Comparison of ENCODE assay signal across 8 cellular contexts in genomic region chr4:10117424-10118354, GRCh38. TPM values are rescaled to one million over a fixed set of nuclear protein-coding genes. Genes with fewer than 3 reads are reported as not detected.
DNase-seq lines count a peak whose midpoint lies in the region; ATAC-seq and TF ChIP-seq lines count a peak whose summit lies in the region.

No MANE protein-coding gene starts in this region.

- peaks cover 48% of the 10 kb centered on the region for H3K4me1 Mint-ChIP-seq in activated CD4-positive, alpha-beta memory T cell treated with anti-CD3 and anti-CD28 coated beads, Interleukin-2, amount 10 ng/mL, durations not matched to agents 7 days and 5 days

- peak overlapping the region; percentile 89 for H3K4me3 Mint-ChIP-seq in activated CD4-positive, alpha-beta memory T cell treated with anti-CD3 and anti-CD28 coated beads, Interleukin-2, amount 10 ng/mL, durations not matched to agents 7 days and 5 days

- CTCF ChIA-PET in activated CD4-positive, alpha-beta memory T cell treated with anti-CD3 and anti-CD28 coated beads, Interleukin-2, amount 10 ng/mL, durations not matched to agents 7 days and 5 days (lab: Charles Lee): interaction anchor here (0.6 to 6.1 kb wide), 16 partner anchors 9 to 343 kb away, joined by 3 to 26 read pairs (median 4); no protein-coding TSS in a partner anchor

- WGBS in ovary, 3 donors: 7 to 18% (median 11%) methylated on average over 22 of the region's 22 CpGs

- ATAC-seq in left lobe of liver: no peak

- H3K27me3 ChIP-seq in HL-60 (ENCODE audit: insufficient read depth, poor library complexity, severe bottlenecking): no peaks in the 10 kb centered on the region
- no peaks in the 10 kb centered on the region for H3K27me3 ChIP-seq in ovary

- H3K36me3 Mint-ChIP-seq in activated CD4-positive, alpha-beta memory T cell treated with anti-CD3 and anti-CD28 coated beads, Interleukin-2, amount 10 ng/mL, durations not matched to agents 7 days and 5 days (ENCODE audit: low read depth): peaks cover 39% of the 10 kb centered on the region

- DNase-seq in GM12865 (ENCODE audit: low read depth): peak; percentile 64
- DNase-seq in HL-60 (ENCODE audit: low read depth in 1 of 2, low spot score in 1 of 2): peak in 1 of 2 experiments; percentile 57
- DNase-seq in activated CD4-positive, alpha-beta memory T cell treated with anti-CD3 and anti-CD28 coated beads, Interleukin-2, amount 10 ng/mL, durations not matched to agents 7 days and 5 days: no peak
- DNase-seq in fibroblast of gingiva (ENCODE audit: low read depth): peak; percentile 32
- peak; percentile 46 to 71 (median 63) for DNase-seq in ovary
- no peak for DNase-seq in middle frontal gyrus (ENCODE audit: extremely low spot score, low spot score)
- DNase-seq in occipital lobe (lab: John Stamatoyannopoulos, UW): no peak
- no peak for DNase-seq in left lobe of liver (ENCODE audit: low spot score)

- no peaks in the 10 kb centered on the region for H3K27me3 Mint-ChIP-seq in activated CD4-positive, alpha-beta memory T cell treated with anti-CD3 and anti-CD28 coated beads, Interleukin-2, amount 10 ng/mL, durations not matched to agents 7 days and 5 days

- intact Hi-C loops in ovary (cut with DNase I): loop anchor here in 1 of 4 donors (5.0 kb wide), 1 partner anchor 95 kb away; the partner anchor contains the start of gene SLC2A9

- peak overlapping the region; percentile 97 for H3K27ac Mint-ChIP-seq in activated CD4-positive, alpha-beta memory T cell treated with anti-CD3 and anti-CD28 coated beads, Interleukin-2, amount 10 ng/mL, durations not matched to agents 7 days and 5 days

- no peaks in the 10 kb centered on the region for H3K9me3 Mint-ChIP-seq in activated CD4-positive, alpha-beta memory T cell treated with anti-CD3 and anti-CD28 coated beads, Interleukin-2, amount 10 ng/mL, durations not matched to agents 7 days and 5 days

- H3K36me3 ChIP-seq in ovary: no peaks in the 10 kb centered on the region

- no peak for TF ChIP-seq CTCF in GM12865 (IDR thresholded peaks at IDR 0.05; ENCODE audit: insufficient read depth, low read depth, low read length, missing control alignments)
- TF ChIP-seq CTCF in HL-60 (IDR thresholded peaks at IDR 0.05; ENCODE audit: insufficient read depth, low read length): no peak
- TF ChIP-seq CTCF in ovary (IDR thresholded peaks at IDR 0.05): no peak

- peaks cover 21% of the 10 kb centered on the region for H3K4me1 ChIP-seq in ovary (ENCODE audit: insufficient read depth)

- no peaks in the 10 kb centered on the region for H3K9me3 ChIP-seq in ovary

- no peak for TF ChIP-seq POLR2A in ovary (IDR thresholded peaks at IDR 0.05)

- H3K4me3 ChIP-seq in GM12865 (ENCODE audit: low read depth, low read length) (peak overlapping the region; percentile 80), HL-60 (replicated peaks; ENCODE audit: insufficient read depth, low read length) (peak overlapping the region; percentile 51), ovary (peak overlapping the region; percentile 89)

- POLR2A ChIA-PET in activated CD4-positive, alpha-beta memory T cell treated with anti-CD3 and anti-CD28 coated beads, Interleukin-2, amount 10 ng/mL, durations not matched to agents 7 days and 5 days (lab: Charles Lee): interaction anchor here (0.8 to 21.9 kb wide), 24 partner anchors 8 to 558 kb away, joined by 3 to 503 read pairs (median 4); partner anchors contain the start of gene ZNF518B

- H3K27ac ChIP-seq in HL-60 (replicated peaks) (peak overlapping the region; percentile 99), ovary (peak overlapping the region; percentile 93 to 98)

- no peak for TF ChIP-seq EP300 in ovary (IDR thresholded peaks at IDR 0.05)

RNA-seq across cellular contexts. Expression of gene WDR1, which starts 1.1 kb away (rescaled TPM):
- total RNA-seq in activated CD4-positive, alpha-beta memory T cell treated with anti-CD3 and anti-CD28 coated beads, Interleukin-2, amount 10 ng/mL, durations not matched to agents 7 days and 5 days: 100 to 1,000 TPM; 463 to 465 TPM
- total RNA-seq in ovary (100 to 1,000 TPM in 5 of 7 donors, 10 to 100 TPM in 2; 67.2 to 352 (median 260) TPM), occipital lobe (75.5 TPM), left lobe of liver (69.5 TPM)
- polyA plus RNA-seq in ovary: 100 to 1,000 TPM; 140 to 351 TPM

Comparison
In these comparisons a context has a peak if more than half of its experiments do, and no peak if none do; other contexts are left out.
1. DNase-seq: peak in GM12865 (single experiment), fibroblast of gingiva (single experiment) and ovary (5 of 5); none in activated CD4-positive, alpha-beta memory T cell treated with anti-CD3 and anti-CD28 coated beads, Interleukin-2, amount 10 ng/mL, durations not matched to agents 7 days and 5 days (single experiment), middle frontal gyrus (single experiment), occipital lobe (single experiment) and left lobe of liver (single experiment).
2. Peak in every context shown above with its lines, with median percentiles within 50 percentile points of each other: H3K4me3 ChIP-seq.